In genomic region chr4:152460488-152460887, GRCh38 we compare ENCODE assay signal across 9 cellular contexts.
DNase-seq lines count a peak whose midpoint lies in the region; ATAC-seq and TF ChIP-seq lines count a peak whose summit lies in the region.
"Had no signal": no experiment of that assay in that cellular context is flagged by ENCODE, and none has a peak within 500 bp of the region (broad histone marks: within the 10 kb centered on the region; RNA-seq: fewer than 3 reads in every experiment).

No MANE protein-coding gene starts in this region.

- H3K4me1 Mint-ChIP-seq in activated T-cell treated with anti-CD3 and anti-CD28 coated beads, Interleukin-2, amount 50 U/mL, for 72 hours (ENCODE audit: low read depth) = peaks cover 75% of the 10 kb centered on the region
- peaks cover 71% of the 10 kb centered on the region for H3K4me1 Mint-ChIP-seq in stimulated activated memory B cell treated with anti-CD40 and anti-IgM and Interleukin-4, amounts not matched to agents 10 μg/mL and 1 μg/mL and 100 μg/mL, for 72 hours

- no peak overlapping the region for H3K4me3 ChIP-seq in choroid plexus epithelial cell (ENCODE audit: low read depth, low read length)

- TF ChIP-seq CTCF in choroid plexus epithelial cell (conservative IDR thresholded peaks at IDR 0.05; ENCODE audit: low read depth, low read length) = peak; percentile 50

- no peak for ATAC-seq in activated T-cell treated with anti-CD3 and anti-CD28 coated beads, Interleukin-2, amount 50 U/mL, for 72 hours (replicated peaks in 1 of 2)
- ATAC-seq in stimulated activated memory B cell treated with anti-CD40 and anti-IgM and Interleukin-4, amounts not matched to agents 10 μg/mL and 1 μg/mL and 100 μg/mL, for 72 hours = no peak
- no peak for ATAC-seq in GM19023 (IDR thresholded peaks at IDR 0.05; ENCODE audit: unreplicated experiment)

- H3K27ac Mint-ChIP-seq in activated T-cell treated with anti-CD3 and anti-CD28 coated beads, Interleukin-2, amount 50 U/mL, for 72 hours = peak overlapping the region; percentile 40
- peak overlapping the region; percentile 43 for H3K27ac Mint-ChIP-seq in stimulated activated memory B cell treated with anti-CD40 and anti-IgM and Interleukin-4, amounts not matched to agents 10 μg/mL and 1 μg/mL and 100 μg/mL, for 72 hours
- H3K27ac Mint-ChIP-seq: activated CD4-positive, alpha-beta T cell treated with anti-CD3 and anti-CD28 coated beads, Interleukin-2, amount 10 ng/mL, durations not matched to agents 7 days and 5 days had no signal

- no peaks in the 10 kb centered on the region for H3K27me3 Mint-ChIP-seq in activated T-cell treated with anti-CD3 and anti-CD28 coated beads, Interleukin-2, amount 50 U/mL, for 72 hours (ENCODE audit: low read depth)
- H3K27me3 Mint-ChIP-seq in stimulated activated memory B cell treated with anti-CD40 and anti-IgM and Interleukin-4, amounts not matched to agents 10 μg/mL and 1 μg/mL and 100 μg/mL, for 72 hours = no peaks in the 10 kb centered on the region
- H3K27me3 Mint-ChIP-seq: activated CD4-positive, alpha-beta T cell treated with anti-CD3 and anti-CD28 coated beads, Interleukin-2, amount 10 ng/mL, durations not matched to agents 7 days and 5 days had no signal

- H3K36me3 Mint-ChIP-seq in activated T-cell treated with anti-CD3 and anti-CD28 coated beads, Interleukin-2, amount 50 U/mL, for 72 hours (ENCODE audit: insufficient read depth in 2 of 2) = no peaks in the 10 kb centered on the region
- H3K36me3 Mint-ChIP-seq in stimulated activated memory B cell treated with anti-CD40 and anti-IgM and Interleukin-4, amounts not matched to agents 10 μg/mL and 1 μg/mL and 100 μg/mL, for 72 hours = no peaks in the 10 kb centered on the region

- no peak for DNase-seq in activated T-cell treated with anti-CD3 and anti-CD28 coated beads, Interleukin-2, amount 50 U/mL, for 72 hours
- no peak for DNase-seq in activated T-cell treated with anti-CD3 and anti-CD28 coated beads, Interleukin-2, amount 50 U/mL, for 48 hours
- DNase-seq in M059J (ENCODE audit: low read depth) (peak; percentile 39), choroid plexus epithelial cell (ENCODE audit: low read depth) (peak; percentile 94), NCI-H82 (lab: John Stamatoyannopoulos, UW) (no peak)
- no peak for DNase-seq in stimulated activated CD4-positive, alpha-beta T cell treated with anti-CD3 and anti-CD28 coated beads, Interleukin-2, amount 100 ng/mL, for 48 hours
- DNase-seq: activated CD4-positive, alpha-beta T cell treated with anti-CD3 and anti-CD28 coated beads, Interleukin-2, amount 10 ng/mL, durations not matched to agents 7 days and 5 days had no signal

- no peak overlapping the region for H3K4me3 Mint-ChIP-seq in activated T-cell treated with anti-CD3 and anti-CD28 coated beads, Interleukin-2, amount 50 U/mL, for 72 hours
- H3K4me3 Mint-ChIP-seq in stimulated activated memory B cell treated with anti-CD40 and anti-IgM and Interleukin-4, amounts not matched to agents 10 μg/mL and 1 μg/mL and 100 μg/mL, for 72 hours = no peak overlapping the region
- H3K4me3 Mint-ChIP-seq: activated CD4-positive, alpha-beta T cell treated with anti-CD3 and anti-CD28 coated beads, Interleukin-2, amount 10 ng/mL, durations not matched to agents 7 days and 5 days had no signal

- no peaks in the 10 kb centered on the region for H3K9me3 Mint-ChIP-seq in activated T-cell treated with anti-CD3 and anti-CD28 coated beads, Interleukin-2, amount 50 U/mL, for 72 hours
- H3K9me3 Mint-ChIP-seq in stimulated activated memory B cell treated with anti-CD40 and anti-IgM and Interleukin-4, amounts not matched to agents 10 μg/mL and 1 μg/mL and 100 μg/mL, for 72 hours = no peaks in the 10 kb centered on the region
- H3K9me3 Mint-ChIP-seq: activated CD4-positive, alpha-beta T cell treated with anti-CD3 and anti-CD28 coated beads, Interleukin-2, amount 10 ng/mL, durations not matched to agents 7 days and 5 days had no signal

Comparison
In these comparisons a context has a peak if more than half of its experiments do, and no peak if none do; other contexts are left out.
1. DNase-seq: peak in M059J (single experiment) and choroid plexus epithelial cell (single experiment); none in activated T-cell treated with anti-CD3 and anti-CD28 coated beads, Interleukin-2, amount 50 U/mL, for 72 hours (0 of 2), activated T-cell treated with anti-CD3 and anti-CD28 coated beads, Interleukin-2, amount 50 U/mL, for 48 hours (0 of 2), stimulated activated CD4-positive, alpha-beta T cell treated with anti-CD3 and anti-CD28 coated beads, Interleukin-2, amount 100 ng/mL, for 48 hours (0 of 2) and NCI-H82 (single experiment).